Comparison of ENCODE assay signal across 1 cellular context in genomic region chr5:151002250-151002649, GRCh38.
TF ChIP-seq lines count a peak whose summit lies in the region.

No MANE protein-coding gene starts in this region.

TF ChIP-seq in GM12878, 131 proteins besides CTCF, POLR2A, EP300 and RAD21:
- TF ChIP-seq, protein P1, sequence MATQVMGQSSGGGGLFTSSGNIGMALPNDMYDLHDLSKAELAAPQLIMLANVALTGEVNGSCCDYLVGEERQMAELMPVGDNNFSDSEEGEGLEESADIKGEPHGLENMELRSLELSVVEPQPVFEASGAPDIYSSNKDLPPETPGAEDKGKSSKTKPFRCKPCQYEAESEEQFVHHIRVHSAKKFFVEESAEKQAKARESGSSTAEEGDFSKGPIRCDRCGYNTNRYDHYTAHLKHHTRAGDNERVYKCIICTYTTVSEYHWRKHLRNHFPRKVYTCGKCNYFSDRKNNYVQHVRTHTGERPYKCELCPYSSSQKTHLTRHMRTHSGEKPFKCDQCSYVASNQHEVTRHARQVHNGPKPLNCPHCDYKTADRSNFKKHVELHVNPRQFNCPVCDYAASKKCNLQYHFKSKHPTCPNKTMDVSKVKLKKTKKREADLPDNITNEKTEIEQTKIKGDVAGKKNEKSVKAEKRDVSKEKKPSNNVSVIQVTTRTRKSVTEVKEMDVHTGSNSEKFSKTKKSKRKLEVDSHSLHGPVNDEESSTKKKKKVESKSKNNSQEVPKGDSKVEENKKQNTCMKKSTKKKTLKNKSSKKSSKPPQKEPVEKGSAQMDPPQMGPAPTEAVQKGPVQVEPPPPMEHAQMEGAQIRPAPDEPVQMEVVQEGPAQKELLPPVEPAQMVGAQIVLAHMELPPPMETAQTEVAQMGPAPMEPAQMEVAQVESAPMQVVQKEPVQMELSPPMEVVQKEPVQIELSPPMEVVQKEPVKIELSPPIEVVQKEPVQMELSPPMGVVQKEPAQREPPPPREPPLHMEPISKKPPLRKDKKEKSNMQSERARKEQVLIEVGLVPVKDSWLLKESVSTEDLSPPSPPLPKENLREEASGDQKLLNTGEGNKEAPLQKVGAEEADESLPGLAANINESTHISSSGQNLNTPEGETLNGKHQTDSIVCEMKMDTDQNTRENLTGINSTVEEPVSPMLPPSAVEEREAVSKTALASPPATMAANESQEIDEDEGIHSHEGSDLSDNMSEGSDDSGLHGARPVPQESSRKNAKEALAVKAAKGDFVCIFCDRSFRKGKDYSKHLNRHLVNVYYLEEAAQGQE (IDR thresholded peaks at IDR 0.05; ENCODE audit: low read depth, low read length): no peak
- TF ChIP-seq SMC3 (IDR thresholded peaks at IDR 0.05; ENCODE audit: borderline replicate concordance, low read length) (peak; percentile 25; the same call in 1 of the 2 replicates), KDM1A (IDR thresholded peaks at IDR 0.05; ENCODE audit: borderline replicate concordance) (no peak), USF2 (IDR thresholded peaks at IDR 0.05; ENCODE audit: borderline replicate concordance, low read depth, low read length) (no peak), SMAD1 (IDR thresholded peaks at IDR 0.05; ENCODE audit: low read depth, partially characterized antibody) (no peak)
